13 cellular contexts compared by ENCODE assay signal in genomic region chr5:43075319-43076293, GRCh38. TPM values are rescaled to one million over a fixed set of nuclear protein-coding genes. Genes with fewer than 3 reads are reported as not detected.
DNase-seq lines count a peak whose midpoint lies in the region; ATAC-seq, FAIRE-seq and TF ChIP-seq lines count a peak whose summit lies in the region.
"Had no signal": no experiment of that assay in that cellular context is flagged by ENCODE, and none has a peak within 500 bp of the region (broad histone marks: within the 10 kb centered on the region; RNA-seq: fewer than 3 reads in every experiment).

No MANE protein-coding gene starts in this region.

- H3K27me3 ChIP-seq in ascending aorta, result no peaks in the 10 kb centered on the region
- no peaks in the 10 kb centered on the region for H3K27me3 ChIP-seq in upper lobe of left lung
- no peaks in the 10 kb centered on the region for H3K27me3 ChIP-seq in effector memory CD4-positive, alpha-beta T cell (replicated peaks; ENCODE audit: control insufficient read depth, insufficient read depth, low read length, poor library complexity, severe bottlenecking)
- no peaks in the 10 kb centered on the region for H3K27me3 ChIP-seq in dorsolateral prefrontal cortex
- H3K27me3 ChIP-seq: pancreas had no signal

- H3K27me3 Mint-ChIP-seq in activated T-cell treated with anti-CD3 and anti-CD28 coated beads, Interleukin-2, amount 50 U/mL, for 72 hours (ENCODE audit: low read depth), result no peaks in the 10 kb centered on the region
- H3K27me3 Mint-ChIP-seq in activated T-cell treated with anti-CD3 and anti-CD28 coated beads, Interleukin-2, amount 50 U/mL, for 4 hours (ENCODE audit: low read depth), result no peaks in the 10 kb centered on the region

- WGBS in upper lobe of left lung, 2 donors, result 82 to 86% methylated on average over 11 to 12 of the region's 12 CpGs

- peaks cover 35% of the 10 kb centered on the region for H3K4me1 Mint-ChIP-seq in activated T-cell treated with anti-CD3 and anti-CD28 coated beads, Interleukin-2, amount 50 U/mL, for 72 hours (ENCODE audit: low read depth)
- peaks cover 31% of the 10 kb centered on the region for H3K4me1 Mint-ChIP-seq in activated T-cell treated with anti-CD3 and anti-CD28 coated beads, Interleukin-2, amount 50 U/mL, for 4 hours (ENCODE audit: low read depth)

- H3K4me1 ChIP-seq in ascending aorta (no peaks in the 10 kb centered on the region), kidney (ENCODE audit: control insufficient read depth in 1 of 2, insufficient read depth in 1 of 2, low read depth in 1 of 2, low read length in 2 of 2) (peaks cover 0 to 2% of the 10 kb centered on the region in 2 donors), upper lobe of left lung (peaks cover 0 to 9% (median 6%) of the 10 kb centered on the region in 4 donors)
- no peaks in the 10 kb centered on the region for H3K4me1 ChIP-seq in effector memory CD4-positive, alpha-beta T cell (ENCODE audit: control insufficient read depth, insufficient read depth, low read length, poor library complexity, severe bottlenecking)
- H3K4me1 ChIP-seq: pancreas had no signal

- no peak for FAIRE-seq in kidney (lab: Jason Lieb, UNC)
- FAIRE-seq: pancreas had no signal

- H3K36me3 ChIP-seq in ascending aorta, result peaks cover 13 to 33% of the 10 kb centered on the region in 2 donors
- H3K36me3 ChIP-seq in kidney (ENCODE audit: control insufficient read depth in 1 of 2, insufficient read depth in 2 of 2, low read length in 2 of 2), result peaks cover 2 to 15% of the 10 kb centered on the region in 2 donors
- peaks cover 7 to 28% (median 20%) of the 10 kb centered on the region in 4 donors for H3K36me3 ChIP-seq in upper lobe of left lung
- H3K36me3 ChIP-seq in effector memory CD4-positive, alpha-beta T cell (ENCODE audit: control insufficient read depth, insufficient read depth, low read length), result peaks cover 24% of the 10 kb centered on the region

- TF ChIP-seq CTCF in ascending aorta (IDR thresholded peaks at IDR 0.05), result no peak
- TF ChIP-seq CTCF in kidney (IDR thresholded peaks at IDR 0.05; ENCODE audit: borderline replicate concordance, extremely low read depth, insufficient read depth), result no peak
- TF ChIP-seq CTCF in upper lobe of left lung (IDR thresholded peaks at IDR 0.05), result no peak
- TF ChIP-seq CTCF in dorsolateral prefrontal cortex (IDR thresholded peaks at IDR 0.05 in 54 of 56, conservative IDR thresholded peaks at IDR 0.05 in 2 of 56; ENCODE audit: low read depth in 1 of 56, partially characterized antibody in 56 of 56), result no peak

- H3K36me3 Mint-ChIP-seq in activated T-cell treated with anti-CD3 and anti-CD28 coated beads, Interleukin-2, amount 50 U/mL, for 72 hours (ENCODE audit: insufficient read depth in 2 of 2), result peaks cover 8 to 22% of the 10 kb centered on the region in 2 donors
- H3K36me3 Mint-ChIP-seq in activated T-cell treated with anti-CD3 and anti-CD28 coated beads, Interleukin-2, amount 50 U/mL, for 4 hours (ENCODE audit: insufficient read depth), result peaks cover 16% of the 10 kb centered on the region

- peak overlapping the region; percentile 72 for H3K27ac Mint-ChIP-seq in activated T-cell treated with anti-CD3 and anti-CD28 coated beads, Interleukin-2, amount 50 U/mL, for 72 hours

- no peak for DNase-seq in activated T-cell treated with anti-CD3 and anti-CD28 coated beads, Interleukin-2, amount 50 U/mL, for 72 hours
- no peak for DNase-seq in activated T-cell treated with anti-CD3 and anti-CD28 coated beads, Interleukin-2, amount 50 U/mL, for 4 hours
- DNase-seq in ascending aorta (ENCODE audit: low spot score in 2 of 2) (peak in 1 of 2 donors; percentile 76), kidney (peak; percentile 72), upper lobe of left lung (no peak), NCI-H1092 (lab: John Stamatoyannopoulos, UW) (no peak), dorsolateral prefrontal cortex (no peak)
- DNase-seq in effector memory CD4-positive, alpha-beta T cell, result no peak
- DNase-seq: AML-193; HCEC 1CT; NCI-H524; pancreas; stimulated activated CD8-positive, alpha-beta memory T cell treated with anti-CD3 and anti-CD28 coated beads, Interleukin-4, amount 100 ng/mL, for 48 hours had no signal

- H3K4me3 ChIP-seq in ascending aorta (no peak overlapping the region), kidney (ENCODE audit: low read length in 2 of 2) (no peak overlapping the region), upper lobe of left lung (no peak overlapping the region), dorsolateral prefrontal cortex (no peak overlapping the region)
- no peak overlapping the region for H3K4me3 ChIP-seq in effector memory CD4-positive, alpha-beta T cell (ENCODE audit: insufficient read depth, low read depth, low read length, poor library complexity, severe bottlenecking)
- H3K4me3 ChIP-seq: pancreas had no signal

- H3K9me3 ChIP-seq in ascending aorta, result no peaks in the 10 kb centered on the region
- H3K9me3 ChIP-seq in kidney (ENCODE audit: control insufficient read depth in 1 of 2, low read length in 2 of 2), result no peaks in the 10 kb centered on the region
- no peaks in the 10 kb centered on the region for H3K9me3 ChIP-seq in upper lobe of left lung
- H3K9me3 ChIP-seq in effector memory CD4-positive, alpha-beta T cell (ENCODE audit: control insufficient read depth, low read length), result no peaks in the 10 kb centered on the region
- H3K9me3 ChIP-seq: pancreas had no signal

- no peak for TF ChIP-seq POLR2A in upper lobe of left lung (IDR thresholded peaks at IDR 0.05)

- H3K9ac ChIP-seq in kidney (ENCODE audit: low read length in 2 of 2), result no peak overlapping the region

- no peak for TF ChIP-seq EP300 in upper lobe of left lung (IDR thresholded peaks at IDR 0.05)

- peaks cover 0 to 5% of the 10 kb centered on the region in 2 donors for H3K9me3 Mint-ChIP-seq in activated T-cell treated with anti-CD3 and anti-CD28 coated beads, Interleukin-2, amount 50 U/mL, for 72 hours
- no peaks in the 10 kb centered on the region for H3K9me3 Mint-ChIP-seq in activated T-cell treated with anti-CD3 and anti-CD28 coated beads, Interleukin-2, amount 50 U/mL, for 4 hours

- H3K27ac ChIP-seq in ascending aorta, result peak overlapping the region; percentile 44 to 48
- no peak overlapping the region for H3K27ac ChIP-seq in kidney (ENCODE audit: low read depth in 2 of 2, low read length in 2 of 2)
- peak overlapping the region in 3 of 4 donors; percentile 56 to 79 (median 58) for H3K27ac ChIP-seq in upper lobe of left lung
- H3K27ac ChIP-seq in effector memory CD4-positive, alpha-beta T cell (ENCODE audit: insufficient read depth, low read length, poor library complexity, severe bottlenecking), result no peak overlapping the region
- H3K27ac ChIP-seq in dorsolateral prefrontal cortex, result peak overlapping the region in 5 of 59 donors; percentile 14 to 41 (median 23)
- H3K27ac ChIP-seq: pancreas had no signal

- H3K4me3 Mint-ChIP-seq in activated T-cell treated with anti-CD3 and anti-CD28 coated beads, Interleukin-2, amount 50 U/mL, for 72 hours, result peak overlapping the region in 1 of 2 donors; percentile 13
- no peak overlapping the region for H3K4me3 Mint-ChIP-seq in activated T-cell treated with anti-CD3 and anti-CD28 coated beads, Interleukin-2, amount 50 U/mL, for 4 hours

- ATAC-seq in activated T-cell treated with anti-CD3 and anti-CD28 coated beads, Interleukin-2, amount 50 U/mL, for 72 hours (replicated peaks in 1 of 2), result no peak
- ATAC-seq in activated T-cell treated with anti-CD3 and anti-CD28 coated beads, Interleukin-2, amount 50 U/mL, for 4 hours, result no peak
- peak in 1 of 2 donors; percentile 43 for ATAC-seq in upper lobe of left lung (ENCODE audit: low FRiP score in 2 of 2)

- intact Hi-C loops in ascending aorta (cut with DNase I) (no loop called here), kidney (cut with DNase I) (no loop called here), dorsolateral prefrontal cortex (cut with DNase I) (no loop called here)

RNA-seq across cellular contexts. Expression of gene ANXA2R, which starts 35.5 kb away (rescaled TPM):
- total RNA-seq in activated T-cell treated with anti-CD3 and anti-CD28 coated beads, Interleukin-2, amount 50 U/mL, for 72 hours, result 10 to 100 TPM in 1 of 2 donors, 1 to 10 TPM in 1; 9.9 to 10.0 TPM
- total RNA-seq in activated T-cell treated with anti-CD3 and anti-CD28 coated beads, Interleukin-2, amount 50 U/mL, for 4 hours, result 1 to 10 TPM; 2.6 to 4.0 (median 3.5) TPM
- total RNA-seq in ascending aorta (5.1 TPM), kidney (4.6 TPM), upper lobe of left lung (10 to 100 TPM in 1 of 6 donors, 1 to 10 TPM in 5; 2.0 to 25.1 (median 4.3) TPM), dorsolateral prefrontal cortex (1 to 10 TPM in 111 of 120 experiments, under 1 TPM in 9; 0.48 to 5.2 (median 1.9) TPM)
- polyA plus RNA-seq in kidney (ENCODE audit: insufficient read depth, low read depth, low replicate concordance), result 2.0 TPM

RNA-seq across cellular contexts. Expression of gene ZNF131, which starts 45.1 kb away (rescaled TPM):
- total RNA-seq in activated T-cell treated with anti-CD3 and anti-CD28 coated beads, Interleukin-2, amount 50 U/mL, for 72 hours, result 10 to 100 TPM; 42.9 to 52.2 TPM
- total RNA-seq in activated T-cell treated with anti-CD3 and anti-CD28 coated beads, Interleukin-2, amount 50 U/mL, for 4 hours, result 10 to 100 TPM; 32.4 to 35.9 (median 33.6) TPM
- total RNA-seq in ascending aorta (61.2 TPM), kidney (34.5 TPM), upper lobe of left lung (10 to 100 TPM; 19.4 to 70.2 (median 27.1) TPM), dorsolateral prefrontal cortex (10 to 100 TPM; 29.1 to 65.2 (median 49.2) TPM)
- 16.5 TPM for polyA plus RNA-seq in kidney (ENCODE audit: insufficient read depth, low read depth, low replicate concordance)

Comparison
In these comparisons a context has a peak if more than half of its experiments do, and no peak if none do; other contexts are left out.
1. H3K27ac ChIP-seq: peak in ascending aorta (2 of 2) and upper lobe of left lung (3 of 4); none in kidney (0 of 2) and effector memory CD4-positive, alpha-beta T cell (single experiment).